Comparison of ENCODE assay signal across 1 cellular context in genomic region chr9:124475158-124475867, GRCh38.
TF ChIP-seq lines count a peak whose summit lies in the region.

No MANE protein-coding gene starts in this region.

TF ChIP-seq in GM23338, 12 proteins besides CTCF, POLR2A, EP300 and RAD21 (continued from another document):
- TF ChIP-seq, protein P1, sequence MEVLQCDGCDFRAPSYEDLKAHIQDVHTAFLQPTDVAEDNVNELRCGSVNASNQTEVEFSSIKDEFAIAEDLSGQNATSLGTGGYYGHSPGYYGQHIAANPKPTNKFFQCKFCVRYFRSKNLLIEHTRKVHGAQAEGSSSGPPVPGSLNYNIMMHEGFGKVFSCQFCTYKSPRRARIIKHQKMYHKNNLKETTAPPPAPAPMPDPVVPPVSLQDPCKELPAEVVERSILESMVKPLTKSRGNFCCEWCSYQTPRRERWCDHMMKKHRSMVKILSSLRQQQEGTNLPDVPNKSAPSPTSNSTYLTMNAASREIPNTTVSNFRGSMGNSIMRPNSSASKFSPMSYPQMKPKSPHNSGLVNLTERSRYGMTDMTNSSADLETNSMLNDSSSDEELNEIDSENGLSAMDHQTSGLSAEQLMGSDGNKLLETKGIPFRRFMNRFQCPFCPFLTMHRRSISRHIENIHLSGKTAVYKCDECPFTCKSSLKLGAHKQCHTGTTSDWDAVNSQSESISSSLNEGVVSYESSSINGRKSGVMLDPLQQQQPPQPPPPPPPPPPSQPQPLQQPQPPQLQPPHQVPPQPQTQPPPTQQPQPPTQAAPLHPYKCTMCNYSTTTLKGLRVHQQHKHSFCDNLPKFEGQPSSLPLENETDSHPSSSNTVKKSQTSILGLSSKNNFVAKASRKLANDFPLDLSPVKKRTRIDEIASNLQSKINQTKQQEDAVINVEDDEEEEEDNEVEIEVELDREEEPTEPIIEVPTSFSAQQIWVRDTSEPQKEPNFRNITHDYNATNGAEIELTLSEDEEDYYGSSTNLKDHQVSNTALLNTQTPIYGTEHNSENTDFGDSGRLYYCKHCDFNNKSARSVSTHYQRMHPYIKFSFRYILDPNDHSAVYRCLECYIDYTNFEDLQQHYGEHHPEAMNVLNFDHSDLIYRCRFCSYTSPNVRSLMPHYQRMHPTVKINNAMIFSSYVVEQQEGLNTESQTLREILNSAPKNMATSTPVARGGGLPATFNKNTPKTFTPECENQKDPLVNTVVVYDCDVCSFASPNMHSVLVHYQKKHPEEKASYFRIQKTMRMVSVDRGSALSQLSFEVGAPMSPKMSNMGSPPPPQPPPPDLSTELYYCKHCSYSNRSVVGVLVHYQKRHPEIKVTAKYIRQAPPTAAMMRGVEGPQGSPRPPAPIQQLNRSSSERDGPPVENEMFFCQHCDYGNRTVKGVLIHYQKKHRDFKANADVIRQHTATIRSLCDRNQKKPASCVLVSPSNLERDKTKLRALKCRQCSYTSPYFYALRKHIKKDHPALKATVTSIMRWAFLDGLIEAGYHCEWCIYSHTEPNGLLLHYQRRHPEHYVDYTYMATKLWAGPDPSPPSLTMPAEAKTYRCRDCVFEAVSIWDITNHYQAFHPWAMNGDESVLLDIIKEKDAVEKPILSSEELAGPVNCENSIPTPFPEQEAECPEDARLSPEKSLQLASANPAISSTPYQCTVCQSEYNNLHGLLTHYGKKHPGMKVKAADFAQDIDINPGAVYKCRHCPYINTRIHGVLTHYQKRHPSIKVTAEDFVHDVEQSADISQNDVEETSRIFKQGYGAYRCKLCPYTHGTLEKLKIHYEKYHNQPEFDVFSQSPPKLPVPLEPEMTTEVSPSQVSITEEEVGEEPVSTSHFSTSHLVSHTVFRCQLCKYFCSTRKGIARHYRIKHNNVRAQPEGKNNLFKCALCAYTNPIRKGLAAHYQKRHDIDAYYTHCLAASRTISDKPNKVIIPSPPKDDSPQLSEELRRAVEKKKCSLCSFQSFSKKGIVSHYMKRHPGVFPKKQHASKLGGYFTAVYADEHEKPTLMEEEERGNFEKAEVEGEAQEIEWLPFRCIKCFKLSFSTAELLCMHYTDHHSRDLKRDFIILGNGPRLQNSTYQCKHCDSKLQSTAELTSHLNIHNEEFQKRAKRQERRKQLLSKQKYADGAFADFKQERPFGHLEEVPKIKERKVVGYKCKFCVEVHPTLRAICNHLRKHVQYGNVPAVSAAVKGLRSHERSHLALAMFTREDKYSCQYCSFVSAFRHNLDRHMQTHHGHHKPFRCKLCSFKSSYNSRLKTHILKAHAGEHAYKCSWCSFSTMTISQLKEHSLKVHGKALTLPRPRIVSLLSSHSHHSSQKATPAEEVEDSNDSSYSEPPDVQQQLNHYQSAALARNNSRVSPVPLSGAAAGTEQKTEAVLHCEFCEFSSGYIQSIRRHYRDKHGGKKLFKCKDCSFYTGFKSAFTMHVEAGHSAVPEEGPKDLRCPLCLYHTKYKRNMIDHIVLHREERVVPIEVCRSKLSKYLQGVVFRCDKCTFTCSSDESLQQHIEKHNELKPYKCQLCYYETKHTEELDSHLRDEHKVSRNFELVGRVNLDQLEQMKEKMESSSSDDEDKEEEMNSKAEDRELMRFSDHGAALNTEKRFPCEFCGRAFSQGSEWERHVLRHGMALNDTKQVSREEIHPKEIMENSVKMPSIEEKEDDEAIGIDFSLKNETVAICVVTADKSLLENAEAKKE (CRISPR knock-in tag; IDR thresholded peaks at IDR 0.05): no peak
- TF ChIP-seq JUNB (IDR thresholded peaks at IDR 0.05; ENCODE audit: unreplicated experiment) (no peak), EZH2phosphoT487 (IDR thresholded peaks at IDR 0.05; ENCODE audit: unreplicated experiment) (no peak), ZNF331 (CRISPR knock-in tag; IDR thresholded peaks at IDR 0.05; ENCODE audit: low read depth) (no peak), ZNF114 (CRISPR knock-in tag; IDR thresholded peaks at IDR 0.05) (no peak), POLR2AphosphoS5 (IDR thresholded peaks at IDR 0.05; ENCODE audit: low read depth) (no peak), NANOG (IDR thresholded peaks at IDR 0.05; ENCODE audit: borderline replicate concordance) (no peak)
- TF ChIP-seq, protein P2, sequence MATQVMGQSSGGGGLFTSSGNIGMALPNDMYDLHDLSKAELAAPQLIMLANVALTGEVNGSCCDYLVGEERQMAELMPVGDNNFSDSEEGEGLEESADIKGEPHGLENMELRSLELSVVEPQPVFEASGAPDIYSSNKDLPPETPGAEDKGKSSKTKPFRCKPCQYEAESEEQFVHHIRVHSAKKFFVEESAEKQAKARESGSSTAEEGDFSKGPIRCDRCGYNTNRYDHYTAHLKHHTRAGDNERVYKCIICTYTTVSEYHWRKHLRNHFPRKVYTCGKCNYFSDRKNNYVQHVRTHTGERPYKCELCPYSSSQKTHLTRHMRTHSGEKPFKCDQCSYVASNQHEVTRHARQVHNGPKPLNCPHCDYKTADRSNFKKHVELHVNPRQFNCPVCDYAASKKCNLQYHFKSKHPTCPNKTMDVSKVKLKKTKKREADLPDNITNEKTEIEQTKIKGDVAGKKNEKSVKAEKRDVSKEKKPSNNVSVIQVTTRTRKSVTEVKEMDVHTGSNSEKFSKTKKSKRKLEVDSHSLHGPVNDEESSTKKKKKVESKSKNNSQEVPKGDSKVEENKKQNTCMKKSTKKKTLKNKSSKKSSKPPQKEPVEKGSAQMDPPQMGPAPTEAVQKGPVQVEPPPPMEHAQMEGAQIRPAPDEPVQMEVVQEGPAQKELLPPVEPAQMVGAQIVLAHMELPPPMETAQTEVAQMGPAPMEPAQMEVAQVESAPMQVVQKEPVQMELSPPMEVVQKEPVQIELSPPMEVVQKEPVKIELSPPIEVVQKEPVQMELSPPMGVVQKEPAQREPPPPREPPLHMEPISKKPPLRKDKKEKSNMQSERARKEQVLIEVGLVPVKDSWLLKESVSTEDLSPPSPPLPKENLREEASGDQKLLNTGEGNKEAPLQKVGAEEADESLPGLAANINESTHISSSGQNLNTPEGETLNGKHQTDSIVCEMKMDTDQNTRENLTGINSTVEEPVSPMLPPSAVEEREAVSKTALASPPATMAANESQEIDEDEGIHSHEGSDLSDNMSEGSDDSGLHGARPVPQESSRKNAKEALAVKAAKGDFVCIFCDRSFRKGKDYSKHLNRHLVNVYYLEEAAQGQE (IDR thresholded peaks at IDR 0.05; ENCODE audit: unreplicated experiment): no peak
